8 cellular contexts compared by ENCODE assay signal in genomic region chr19:3700242-3701032, GRCh38. TPM values are rescaled to one million over a fixed set of nuclear protein-coding genes. Genes with fewer than 3 reads are reported as not detected.
DNase-seq lines count a peak whose midpoint lies in the region; ATAC-seq and TF ChIP-seq lines count a peak whose summit lies in the region.

A gene with protein sequence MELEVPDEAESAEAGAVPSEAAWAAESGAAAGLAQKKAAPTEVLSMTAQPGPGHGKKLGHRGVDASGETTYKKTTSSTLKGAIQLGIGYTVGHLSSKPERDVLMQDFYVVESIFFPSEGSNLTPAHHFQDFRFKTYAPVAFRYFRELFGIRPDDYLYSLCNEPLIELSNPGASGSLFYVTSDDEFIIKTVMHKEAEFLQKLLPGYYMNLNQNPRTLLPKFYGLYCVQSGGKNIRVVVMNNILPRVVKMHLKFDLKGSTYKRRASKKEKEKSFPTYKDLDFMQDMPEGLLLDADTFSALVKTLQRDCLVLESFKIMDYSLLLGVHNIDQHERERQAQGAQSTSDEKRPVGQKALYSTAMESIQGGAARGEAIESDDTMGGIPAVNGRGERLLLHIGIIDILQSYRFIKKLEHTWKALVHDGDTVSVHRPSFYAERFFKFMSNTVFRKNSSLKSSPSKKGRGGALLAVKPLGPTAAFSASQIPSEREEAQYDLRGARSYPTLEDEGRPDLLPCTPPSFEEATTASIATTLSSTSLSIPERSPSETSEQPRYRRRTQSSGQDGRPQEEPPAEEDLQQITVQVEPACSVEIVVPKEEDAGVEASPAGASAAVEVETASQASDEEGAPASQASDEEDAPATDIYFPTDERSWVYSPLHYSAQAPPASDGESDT (minus strand): TSS chr19:3700468. CDS start chr19:3700390, 78 bp downstream.

- H3K4me1 ChIP-seq in OCI-LY1 (ENCODE audit: insufficient read depth, low read length, severe bottlenecking) (peaks cover 10% of the 10 kb centered on the region), esophagus (ENCODE audit: control insufficient read depth in 2 of 2, insufficient read depth in 2 of 2, low read length in 1 of 2) (peaks cover 3 to 19% of the 10 kb centered on the region in 2 donors), muscle layer of duodenum (ENCODE audit: control insufficient read depth in 1 of 2, insufficient read depth in 2 of 2, low read length in 2 of 2) (peaks cover 0 to 6% of the 10 kb centered on the region in 2 donors)

- peak within 1 kb of the TSS; percentile 67 for H3K9ac ChIP-seq in OCI-LY1 (ENCODE audit: low read length)

- TF ChIP-seq CTCF in OCI-LY1 (IDR thresholded peaks at IDR 0.05; ENCODE audit: low read length): peak; percentile 61

- WGBS in esophagus, 2 donors: 3% methylated on average over 64 to 82 of the region's 82 CpGs

- H3K4me3 ChIP-seq in OCI-LY1 (ENCODE audit: low read depth, low read length, poor library complexity, severe bottlenecking) (peak within 1 kb of the TSS; percentile 67), esophagus (ENCODE audit: low read depth in 1 of 2, low read length in 2 of 2) (peak within 1 kb of the TSS; percentile 77 to 96), muscle layer of duodenum (ENCODE audit: low read depth in 1 of 2, low read length in 2 of 2) (peak within 1 kb of the TSS; percentile 69 to 73)

- H4K20me1 ChIP-seq in OCI-LY1 (ENCODE audit: insufficient read depth, low read length): no peaks in the 10 kb centered on the region

- peak; percentile 55 for DNase-seq in Caki2 (ENCODE audit: low read depth)
- DNase-seq in HT1080 (ENCODE audit: low read depth): peak; percentile 72
- DNase-seq in activated T-cell treated with anti-CD3 and anti-CD28 coated beads for 4 hours: peak; percentile 92
- peak; percentile 80 to 82 for DNase-seq in stimulated activated CD8-positive, alpha-beta memory T cell treated with anti-CD3 and anti-CD28 coated beads, Interleukin-7, amount 100 ng/mL, for 48 hours (ENCODE audit: extremely low read depth in 1 of 2, low read depth in 1 of 2)

- H3F3A ChIP-seq in OCI-LY1 (ENCODE audit: insufficient read depth, low read length): no peaks in the 10 kb centered on the region

- in situ Hi-C loops in Caki2 (cut with HindIII; ENCODE audit: low pct_unique_long_range_greater_than_20kb, low sequenced_read_pairs): no loop called here

- peak; percentile 71 for ATAC-seq in GM19468 (IDR thresholded peaks at IDR 0.05; ENCODE audit: extremely low read depth, unreplicated experiment)

- H3K4me2 ChIP-seq in OCI-LY1 (ENCODE audit: low read length): peak within 1 kb of the TSS; percentile 94

- no peaks in the 10 kb centered on the region for H3K9me2 ChIP-seq in OCI-LY1 (ENCODE audit: low read depth, low read length)

- H3K79me2 ChIP-seq in OCI-LY1 (ENCODE audit: insufficient read depth, low read length): no peaks in the 10 kb centered on the region

- H3K36me3 ChIP-seq in OCI-LY1 (ENCODE audit: insufficient read depth, low read length) (no peaks in the 10 kb centered on the region), esophagus (ENCODE audit: control insufficient read depth in 2 of 2, insufficient read depth in 2 of 2, low read length in 1 of 2) (peaks cover 0 to under 1% of the 10 kb centered on the region in 2 donors), muscle layer of duodenum (ENCODE audit: control insufficient read depth in 1 of 2, insufficient read depth in 2 of 2, low read length in 2 of 2) (peaks cover 0 to 3% of the 10 kb centered on the region in 2 donors)

- no peak within 1 kb of the TSS for H2AFZ ChIP-seq in OCI-LY1 (ENCODE audit: low read length)

- H3K27me3 ChIP-seq in OCI-LY1 (ENCODE audit: insufficient read depth, low read length) (peaks cover 9% of the 10 kb centered on the region; the same call in 1 of the 2 replicates), esophagus (ENCODE audit: control insufficient read depth in 1 of 2, insufficient read depth in 2 of 2, low read length in 2 of 2) (no peaks in the 10 kb centered on the region), muscle layer of duodenum (ENCODE audit: low read depth, low read length) (no peaks in the 10 kb centered on the region)

- H3K27ac ChIP-seq in OCI-LY1 (ENCODE audit: low read depth, low read length, poor library complexity, severe bottlenecking) (no peak within 1 kb of the TSS), esophagus (ENCODE audit: low read depth in 2 of 2, low read length in 1 of 2) (peak within 1 kb of the TSS; percentile 82 to 88), muscle layer of duodenum (ENCODE audit: low read length) (peak within 1 kb of the TSS; percentile 63)

- H3K9me3 ChIP-seq in OCI-LY1 (ENCODE audit: low read length) (no peaks in the 10 kb centered on the region), esophagus (ENCODE audit: control insufficient read depth in 2 of 2, insufficient read depth in 1 of 2, low read depth in 1 of 2, low read length in 1 of 2) (no peaks in the 10 kb centered on the region), muscle layer of duodenum (ENCODE audit: control insufficient read depth in 1 of 2, low read length in 2 of 2) (no peaks in the 10 kb centered on the region)

RNA-seq across cellular contexts. Expression of the gene that starts here (rescaled TPM):
- 2.3 and 6.4 TPM in 2 replicates for total RNA-seq in Caki2 (2014; rRNA removed; shearing (Covaris generic); ENCODE audit: low replicate concordance)
- 8.9 and 15.5 TPM in 2 replicates for total RNA-seq in HT1080 (2014; rRNA removed; shearing (Covaris generic))
- polyA plus RNA-seq in HT1080 (2015; cell fraction: cytosol; rRNA removed): 11.4 and 13.3 TPM in 2 replicates
- 10.0 and 11.8 TPM in 2 replicates for polyA plus RNA-seq in HT1080 (2015; cell fraction: nucleus; rRNA removed)
- 10 to 100 TPM; 10.4 to 18.1 TPM for polyA plus RNA-seq in esophagus
